In genomic region chr14:35416108-35416750, GRCh38 we compare ENCODE assay signal across 8 cellular contexts. TPM values are rescaled to one million over a fixed set of nuclear protein-coding genes. Genes with fewer than 3 reads are reported as not detected.
DNase-seq lines count a peak whose midpoint lies in the region; ATAC-seq and TF ChIP-seq lines count a peak whose summit lies in the region.

No MANE protein-coding gene starts in this region.

- peak; percentile 72 for DNase-seq in activated T-helper 1 cell treated with anti-CD3 and anti-CD28 coated beads, Interleukin-12 subunit alpha, Interleukin-12 subunit beta, Interleukin-2, Interleukin-4 antibody, amounts not matched to agents 30 ng/mL and 10 ng/mL and 1 ng/mL, durations not matched to agents 14 hours and 24 hours and 36 hours (ENCODE audit: low spot score)
- peak; percentile 33 to 73 for DNase-seq in stimulated activated CD4-positive, alpha-beta T cell treated with anti-CD3 and anti-CD28 coated beads, Interleukin-4, amount 100 ng/mL, for 48 hours (ENCODE audit: low read depth in 2 of 2)
- DNase-seq in GM19238 (ENCODE audit: insufficient read length, low spot score) (no peak), NCI-H2029 treated with DMSO at 0.1 percent for 48 hours (lab: John Stamatoyannopoulos, UW) (no peak), CD14-positive monocyte (ENCODE audit: low spot score) (no peak), C1 segment of cervical spinal cord (lab: John Stamatoyannopoulos, UW) (no peak)

- peaks cover 2% of the 10 kb centered on the region for H3K27me3 Mint-ChIP-seq in activated T-helper 1 cell treated with anti-CD3 and anti-CD28 coated beads, Interleukin-12 subunit alpha, Interleukin-12 subunit beta, Interleukin-2, Interleukin-4 antibody, amounts not matched to agents 30 ng/mL and 10 ng/mL and 1 ng/mL, durations not matched to agents 14 hours and 24 hours and 36 hours (ENCODE audit: insufficient read depth)
- peaks cover 0 to 5% (median 4%) of the 10 kb centered on the region in 3 donors for H3K27me3 Mint-ChIP-seq in CD14-positive monocyte (ENCODE audit: low read depth in 3 of 3)

- H3K9me3 Mint-ChIP-seq in activated T-helper 1 cell treated with anti-CD3 and anti-CD28 coated beads, Interleukin-12 subunit alpha, Interleukin-12 subunit beta, Interleukin-2, Interleukin-4 antibody, amounts not matched to agents 30 ng/mL and 10 ng/mL and 1 ng/mL, durations not matched to agents 14 hours and 24 hours and 36 hours, result no peaks in the 10 kb centered on the region
- no peaks in the 10 kb centered on the region for H3K9me3 Mint-ChIP-seq in CD14-positive monocyte

- peak overlapping the region; percentile 98 for H3K27ac Mint-ChIP-seq in activated T-helper 1 cell treated with anti-CD3 and anti-CD28 coated beads, Interleukin-12 subunit alpha, Interleukin-12 subunit beta, Interleukin-2, Interleukin-4 antibody, amounts not matched to agents 30 ng/mL and 10 ng/mL and 1 ng/mL, durations not matched to agents 14 hours and 24 hours and 36 hours
- no peak overlapping the region for H3K27ac Mint-ChIP-seq in CD14-positive monocyte

- peaks cover 64% of the 10 kb centered on the region for H3K4me1 Mint-ChIP-seq in activated T-helper 1 cell treated with anti-CD3 and anti-CD28 coated beads, Interleukin-12 subunit alpha, Interleukin-12 subunit beta, Interleukin-2, Interleukin-4 antibody, amounts not matched to agents 30 ng/mL and 10 ng/mL and 1 ng/mL, durations not matched to agents 14 hours and 24 hours and 36 hours (ENCODE audit: low read depth)
- H3K4me1 Mint-ChIP-seq in CD14-positive monocyte, result peaks cover 10% of the 10 kb centered on the region

- H3K4me3 Mint-ChIP-seq in activated T-helper 1 cell treated with anti-CD3 and anti-CD28 coated beads, Interleukin-12 subunit alpha, Interleukin-12 subunit beta, Interleukin-2, Interleukin-4 antibody, amounts not matched to agents 30 ng/mL and 10 ng/mL and 1 ng/mL, durations not matched to agents 14 hours and 24 hours and 36 hours, result peak overlapping the region; percentile 79
- H3K4me3 Mint-ChIP-seq in CD14-positive monocyte, result no peak overlapping the region

- ATAC-seq in GM19455 (IDR thresholded peaks at IDR 0.05; ENCODE audit: unreplicated experiment) (peak; percentile 33), HG03354 (IDR thresholded peaks at IDR 0.05; ENCODE audit: poor library complexity, severe bottlenecking, unreplicated experiment) (peak; percentile 46)

- H3K36me3 Mint-ChIP-seq in activated T-helper 1 cell treated with anti-CD3 and anti-CD28 coated beads, Interleukin-12 subunit alpha, Interleukin-12 subunit beta, Interleukin-2, Interleukin-4 antibody, amounts not matched to agents 30 ng/mL and 10 ng/mL and 1 ng/mL, durations not matched to agents 14 hours and 24 hours and 36 hours (ENCODE audit: low read depth), result no peaks in the 10 kb centered on the region
- H3K36me3 Mint-ChIP-seq in CD14-positive monocyte, result no peaks in the 10 kb centered on the region

- TF ChIP-seq CTCF in CD14-positive monocyte (IDR thresholded peaks at IDR 0.05), result no peak

- intact Hi-C loops in activated T-helper 1 cell treated with anti-CD3 and anti-CD28 coated beads, Interleukin-12 subunit alpha, Interleukin-12 subunit beta, Interleukin-2, Interleukin-4 antibody, amounts not matched to agents 30 ng/mL and 10 ng/mL and 1 ng/mL, durations not matched to agents 14 hours and 24 hours and 36 hours (cut with micrococcal nuclease), result loop anchor here (1.0 to 10.0 kb wide), 15 partner anchors 12 to 1371 kb away; partner anchors contain the start of genes BRMS1L, EAPP, FAM177A1 and NFKBIA
- intact Hi-C loops in CD14-positive monocyte (cut with micrococcal nuclease), result loop anchor here (5.0 to 10.0 kb wide), 2 partner anchors 274 to 431 kb away; partner anchors contain the start of gene SRP54 (in 1 of the 2)

RNA-seq across cellular contexts. Expression of gene NFKBIA, which starts 11.7 kb away (rescaled TPM):
- total RNA-seq in activated T-helper 1 cell treated with anti-CD3 and anti-CD28 coated beads, Interleukin-12 subunit alpha, Interleukin-12 subunit beta, Interleukin-2, Interleukin-4 antibody, amounts not matched to agents 30 ng/mL and 10 ng/mL and 1 ng/mL, durations not matched to agents 14 hours and 24 hours and 36 hours, result 591 and 599 TPM in 2 replicates
- polyA plus RNA-seq in CD14-positive monocyte, result 100 to 1,000 TPM; 868 to 935 TPM

Comparison
In these comparisons a context has a peak if more than half of its experiments do, and no peak if none do; other contexts are left out.
1. DNase-seq: peak in activated T-helper 1 cell treated with anti-CD3 and anti-CD28 coated beads, Interleukin-12 subunit alpha, Interleukin-12 subunit beta, Interleukin-2, Interleukin-4 antibody, amounts not matched to agents 30 ng/mL and 10 ng/mL and 1 ng/mL, durations not matched to agents 14 hours and 24 hours and 36 hours (single experiment) and stimulated activated CD4-positive, alpha-beta T cell treated with anti-CD3 and anti-CD28 coated beads, Interleukin-4, amount 100 ng/mL, for 48 hours (2 of 2); none in GM19238 (single experiment), NCI-H2029 treated with DMSO at 0.1 percent for 48 hours (single experiment), CD14-positive monocyte (single experiment) and C1 segment of cervical spinal cord (0 of 14).